In genomic region chr11:972812-973211, GRCh38 we compare ENCODE assay signal across 16 cellular contexts. TPM values are rescaled to one million over a fixed set of nuclear protein-coding genes. Genes with fewer than 3 reads are reported as not detected.
A peak's percentile ranks its signal among the peaks of the same experiment; 100 is the strongest.
DNase-seq lines count a peak whose midpoint lies in the region; ATAC-seq and TF ChIP-seq lines count a peak whose summit lies in the region.
"Had no signal": no experiment of that assay in that cellular context is flagged by ENCODE, and none has a peak within 500 bp of the region (broad histone marks: within the 10 kb centered on the region; RNA-seq: fewer than 3 reads in every experiment).

No MANE protein-coding gene starts in this region.

- peak overlapping the region; percentile 76 for H3K27ac ChIP-seq in BLaER1
- H3K27ac ChIP-seq in BLaER1 treated with 17β-estradiol and CSF1 and Interleukin-3, amounts not matched to agents 10 nM and 100 nM = peak overlapping the region in 3 of 11 experiments; percentile 28 to 61 (median 36); a peak in 3 of 22 replicates

- H3K9ac ChIP-seq in BLaER1 = peak overlapping the region; percentile 44
- peak overlapping the region in 8 of 11 experiments; percentile 11 to 57 (median 42); a peak in 10 of 22 replicates for H3K9ac ChIP-seq in BLaER1 treated with 17β-estradiol and CSF1 and Interleukin-3, amounts not matched to agents 10 nM and 100 nM

- peaks cover 89% of the 10 kb centered on the region for H4K20me1 ChIP-seq in BLaER1
- H4K20me1 ChIP-seq in BLaER1 treated with 17β-estradiol and CSF1 and Interleukin-3, amounts not matched to agents 10 nM and 100 nM = peaks cover 80 to 100% (median 97%) of the 10 kb centered on the region in 11 experiments

- peaks cover 37% of the 10 kb centered on the region for H3K4me1 Mint-ChIP-seq in central memory CD8-positive, alpha-beta T cell
- peaks cover 57% of the 10 kb centered on the region for H3K4me1 Mint-ChIP-seq in stimulated activated effector memory CD8-positive, alpha-beta T cell treated with anti-CD3 and anti-CD28 coated beads, Interleukin-12 subunit alpha, Interleukin-12 subunit beta, amount 100 ng/mL, for 72 hours
- peaks cover 3% of the 10 kb centered on the region for H3K4me1 Mint-ChIP-seq in mesothelial cell of epicardium

- no peak for TF ChIP-seq CTCF in mesothelial cell of epicardium (IDR thresholded peaks at IDR 0.05; ENCODE audit: unreplicated experiment)

- ATAC-seq in central memory CD8-positive, alpha-beta T cell (replicated peaks; ENCODE audit: extremely low read depth, poor library complexity, severe bottlenecking) = no peak
- no peak for ATAC-seq in stimulated activated effector memory CD8-positive, alpha-beta T cell treated with anti-CD3 and anti-CD28 coated beads, Interleukin-12 subunit alpha, Interleukin-12 subunit beta, amount 100 ng/mL, for 72 hours
- no peak for ATAC-seq in HG03457 (IDR thresholded peaks at IDR 0.05; ENCODE audit: unreplicated experiment)

- peak overlapping the region; percentile 82 for H3K27ac Mint-ChIP-seq in central memory CD8-positive, alpha-beta T cell (ENCODE audit: low read depth)
- H3K27ac Mint-ChIP-seq in stimulated activated effector memory CD8-positive, alpha-beta T cell treated with anti-CD3 and anti-CD28 coated beads, Interleukin-12 subunit alpha, Interleukin-12 subunit beta, amount 100 ng/mL, for 72 hours = peak overlapping the region; percentile 64
- H3K27ac Mint-ChIP-seq in mesothelial cell of epicardium = no peak overlapping the region

- no peaks in the 10 kb centered on the region for H3K9me3 Mint-ChIP-seq in central memory CD8-positive, alpha-beta T cell
- no peaks in the 10 kb centered on the region for H3K9me3 Mint-ChIP-seq in stimulated activated effector memory CD8-positive, alpha-beta T cell treated with anti-CD3 and anti-CD28 coated beads, Interleukin-12 subunit alpha, Interleukin-12 subunit beta, amount 100 ng/mL, for 72 hours
- no peaks in the 10 kb centered on the region for H3K9me3 Mint-ChIP-seq in mesothelial cell of epicardium
- H3K9me3 Mint-ChIP-seq: CD4-positive, alpha-beta memory T cell; H9 had no signal

- no peak for DNase-seq in central memory CD8-positive, alpha-beta T cell (ENCODE audit: low spot score in 2 of 2)
- DNase-seq in stimulated activated effector memory CD8-positive, alpha-beta T cell treated with anti-CD3 and anti-CD28 coated beads, Interleukin-12 subunit alpha, Interleukin-12 subunit beta, amount 100 ng/mL, for 72 hours (ENCODE audit: low spot score in 2 of 2) = no peak
- DNase-seq in mesothelial cell of epicardium (ENCODE audit: low spot score in 2 of 2, unreplicated experiment in 2 of 2) (no peak), globus pallidus (ENCODE audit: low spot score) (no peak)
- DNase-seq: ACHN; BE2C; Calu3; CD4-positive, alpha-beta memory T cell; DMS79 treated with DMSO at 0.1 percent for 48 hours; GF-D8; GOT3; H9 had no signal

- no peaks in the 10 kb centered on the region for H3K27me3 Mint-ChIP-seq in central memory CD8-positive, alpha-beta T cell
- no peaks in the 10 kb centered on the region for H3K27me3 Mint-ChIP-seq in mesothelial cell of epicardium (ENCODE audit: low read depth)
- H3K27me3 Mint-ChIP-seq: CD4-positive, alpha-beta memory T cell had no signal

- H3K27me3 ChIP-seq in BLaER1 = no peaks in the 10 kb centered on the region
- no peaks in the 10 kb centered on the region for H3K27me3 ChIP-seq in BLaER1 treated with 17β-estradiol and CSF1 and Interleukin-3, amounts not matched to agents 10 nM and 100 nM
- H3K27me3 ChIP-seq: BE2C had no signal

- H3K36me3 ChIP-seq in BLaER1 = peaks cover 48% of the 10 kb centered on the region
- peaks cover 32 to 91% (median 52%) of the 10 kb centered on the region in 11 experiments for H3K36me3 ChIP-seq in BLaER1 treated with 17β-estradiol and CSF1 and Interleukin-3, amounts not matched to agents 10 nM and 100 nM

- no peaks in the 10 kb centered on the region for H3K9me3 ChIP-seq in BLaER1
- H3K9me3 ChIP-seq in BLaER1 treated with 17β-estradiol and CSF1 and Interleukin-3, amounts not matched to agents 10 nM and 100 nM (replicated peaks in 1 of 11) = no peaks in the 10 kb centered on the region
- H3K9me3 ChIP-seq: BE2C had no signal

- H3K4me3 Mint-ChIP-seq in central memory CD8-positive, alpha-beta T cell = no peak overlapping the region
- H3K4me3 Mint-ChIP-seq in stimulated activated effector memory CD8-positive, alpha-beta T cell treated with anti-CD3 and anti-CD28 coated beads, Interleukin-12 subunit alpha, Interleukin-12 subunit beta, amount 100 ng/mL, for 72 hours = no peak overlapping the region
- H3K4me3 Mint-ChIP-seq in mesothelial cell of epicardium = no peak overlapping the region
- H3K4me3 Mint-ChIP-seq: CD14-positive monocyte; CD4-positive, alpha-beta memory T cell; H9 had no signal

- H3K36me3 Mint-ChIP-seq in central memory CD8-positive, alpha-beta T cell (ENCODE audit: insufficient read depth) = peaks cover 24% of the 10 kb centered on the region
- peaks cover 46% of the 10 kb centered on the region for H3K36me3 Mint-ChIP-seq in stimulated activated effector memory CD8-positive, alpha-beta T cell treated with anti-CD3 and anti-CD28 coated beads, Interleukin-12 subunit alpha, Interleukin-12 subunit beta, amount 100 ng/mL, for 72 hours
- H3K36me3 Mint-ChIP-seq in mesothelial cell of epicardium = peaks cover 24% of the 10 kb centered on the region

- peak overlapping the region; percentile 20; the same call in 1 of the 2 replicates for H3K4me3 ChIP-seq in BLaER1
- H3K4me3 ChIP-seq in BLaER1 treated with 17β-estradiol and CSF1 and Interleukin-3, amounts not matched to agents 10 nM and 100 nM = no peak overlapping the region

- H3K4me1 ChIP-seq in BLaER1 = peaks cover 93% of the 10 kb centered on the region
- peaks cover 76 to 92% (median 88%) of the 10 kb centered on the region in 10 experiments for H3K4me1 ChIP-seq in BLaER1 treated with 17β-estradiol and CSF1 and Interleukin-3, amounts not matched to agents 10 nM and 100 nM
- H3K4me1 ChIP-seq: BE2C had no signal

- peak overlapping the region; percentile 87 for H3K4me2 ChIP-seq in BLaER1
- H3K4me2 ChIP-seq in BLaER1 treated with 17β-estradiol and CSF1 and Interleukin-3, amounts not matched to agents 10 nM and 100 nM = peak overlapping the region; percentile 79 to 96 (median 89); a peak in 21 of 22 replicates

RNA-seq across cellular contexts. Expression of gene AP2A2, which starts 47.1 kb away (rescaled TPM):
- total RNA-seq in mesothelial cell of epicardium = 74.9 to 89.1 TPM (median 86.6 TPM) in 3 replicates
